In genomic region chr17:49197346-49197998, GRCh38 we compare ENCODE assay signal across 2 cellular contexts.
TF ChIP-seq lines count a peak whose summit lies in the region.

No MANE protein-coding gene starts in this region.

TF ChIP-seq in HCT116, 20 proteins besides CTCF, POLR2A, EP300 and RAD21:
- TF ChIP-seq EGR1 (IDR thresholded peaks at IDR 0.05; ENCODE audit: low read depth), result no peak
TF ChIP-seq in HCT116: peak in this region for 0.

TF ChIP-seq in K562, 482 proteins besides CTCF, POLR2A, EP300 and RAD21 (continues in another document):
- TF ChIP-seq ZNF407 (IDR thresholded peaks at IDR 0.05; ENCODE audit: low read depth) (no peak), PBX2 (CRISPR knock-in tag; IDR thresholded peaks at IDR 0.05; ENCODE audit: low read depth) (no peak), PBX2 (tag; conservative IDR thresholded peaks at IDR 0.05; ENCODE audit: low read depth) (0 out of 2 replicates have a peak, but pooled peaks have one; percentile 6), ZNF395 (CRISPR knock-in tag; IDR thresholded peaks at IDR 0.05) (0 out of 2 replicates have a peak, but pooled peaks have one; percentile 43), ZNF592 (IDR thresholded peaks at IDR 0.05) (peak; percentile 33; the same call in 1 of the 2 replicates), ZNF639 (CRISPR knock-in tag; conservative IDR thresholded peaks at IDR 0.05 in 1 of 2, IDR thresholded peaks at IDR 0.05 in 1 of 2) (0 out of 4 replicates have a peak, but pooled peaks of 1 of the 2 experiments have one; percentile 40), HNRNPK (IDR thresholded peaks at IDR 0.05; ENCODE audit: low read depth, low read length, poor library complexity, severe bottlenecking) (no peak), ETV1 (tag; conservative IDR thresholded peaks at IDR 0.05; ENCODE audit: low read depth) (0 out of 2 replicates have a peak, but pooled peaks have one; percentile 6), FOSL1 (tag; conservative IDR thresholded peaks at IDR 0.05) (0 out of 2 replicates have a peak, but pooled peaks have one; percentile 24), PKNOX1 (IDR thresholded peaks at IDR 0.05) (0 out of 2 replicates have a peak, but pooled peaks have one; percentile 15), ZNF766 (CRISPR knock-in tag; conservative IDR thresholded peaks at IDR 0.05) (peak; percentile 57; the same call in 1 of the 2 replicates), SAP30 (IDR thresholded peaks at IDR 0.05; ENCODE audit: borderline replicate concordance, insufficient read depth, low read depth, low read length, poor library complexity, severe bottlenecking) (no peak), TEAD2 (tag; IDR thresholded peaks at IDR 0.05) (peak; percentile 29; the same call in 1 of the 2 replicates), CTBP1 (IDR thresholded peaks at IDR 0.05; ENCODE audit: borderline replicate concordance) (no peak), PATZ1 (CRISPR knock-in tag; IDR thresholded peaks at IDR 0.05; ENCODE audit: borderline replicate concordance) (no peak), BACH1 (tag; IDR thresholded peaks at IDR 0.05) (peak; percentile 48; the same call in 1 of the 2 replicates), ZNF224 (CRISPR knock-in tag; IDR thresholded peaks at IDR 0.05) (no peak), TSHZ1 (CRISPR knock-in tag; IDR thresholded peaks at IDR 0.05) (no peak), HCFC1 (IDR thresholded peaks at IDR 0.05; ENCODE audit: low read depth, low read length) (no peak), ZNF146 (CRISPR knock-in tag; IDR thresholded peaks at IDR 0.05; ENCODE audit: unreplicated experiment) (no peak), CREB3 (tag; conservative IDR thresholded peaks at IDR 0.05; ENCODE audit: low read depth) (peak; percentile 62; the same call in 1 of the 2 replicates)
